20 cellular contexts compared by ENCODE assay signal in the genomic region with DNA sequence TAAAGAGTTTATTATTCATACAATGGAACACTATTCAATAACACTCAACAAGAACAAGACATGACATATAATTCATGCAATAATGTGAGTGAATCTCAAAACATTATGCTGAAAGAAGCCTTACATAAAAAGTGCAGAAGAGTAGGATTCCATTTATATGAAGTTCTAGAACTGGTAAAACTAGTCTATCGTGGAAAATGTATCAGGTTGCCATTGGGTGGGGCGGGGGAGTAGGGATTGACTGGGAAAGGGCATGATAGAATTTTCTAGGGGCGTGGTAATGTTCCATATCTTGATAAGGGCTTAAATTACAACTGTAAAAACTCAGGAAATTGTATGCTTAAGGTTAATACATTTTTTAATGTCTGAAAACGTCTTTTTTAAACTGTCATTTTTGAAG.
DNase-seq lines count a peak whose midpoint lies in the region; ATAC-seq and TF ChIP-seq lines count a peak whose summit lies in the region.
"Had no signal": no experiment of that assay in that cellular context is flagged by ENCODE, and none has a peak within 500 bp of the region (broad histone marks: within the 10 kb centered on the region; RNA-seq: fewer than 3 reads in every experiment).

No MANE protein-coding gene starts in this region.

- peak; percentile 12 for DNase-seq in NCI-H748 (lab: John Stamatoyannopoulos, UW; ENCODE audit: unreplicated experiment)
- no peak for DNase-seq in NCI-H748 treated with DMSO at 0.1 percent for 48 hours (lab: John Stamatoyannopoulos, UW)
- no peak for DNase-seq in OCI-LY7 (ENCODE audit: low spot score)
- DNase-seq in RWPE2 (ENCODE audit: low spot score) = no peak
- no peak for DNase-seq in natural killer cell
- DNase-seq in AG08396 (ENCODE audit: low spot score) = no peak
- DNase-seq: AML-193; BE2C; CD4-positive, alpha-beta T cell; CD8-positive, alpha-beta memory T cell; DMS53; DMS79 treated with DMSO at 0.1 percent for 48 hours; GF-D8; GOT3; HFFc6 had no signal

- H3K4me1 ChIP-seq in OCI-LY7 (ENCODE audit: insufficient read depth, low read length, poor library complexity, severe bottlenecking) (no peaks in the 10 kb centered on the region), RWPE2 (ENCODE audit: insufficient read depth, poor library complexity, severe bottlenecking) (peaks cover 6% of the 10 kb centered on the region)
- H3K4me1 ChIP-seq: BE2C; BLaER1 treated with 17β-estradiol and CSF1 and Interleukin-3, amounts not matched to agents 10 nM and 100 nM; HAP-1 had no signal

- ATAC-seq in RWPE2 (ENCODE audit: low read depth) = peak; percentile 29; the same call in 1 of the 3 replicates
- no peak for ATAC-seq in natural killer cell
- ATAC-seq in HG03571 (IDR thresholded peaks at IDR 0.05; ENCODE audit: unreplicated experiment) = no peak

- H3K27me3 Mint-ChIP-seq in natural killer cell (ENCODE audit: low read depth in 2 of 2) = peaks cover 0 to 2% of the 10 kb centered on the region in 2 donors

- peak overlapping the region; percentile 27; the same call in 1 of the 2 replicates for H2AFZ ChIP-seq in OCI-LY7 (ENCODE audit: low read length)

- H3K79me2 ChIP-seq in OCI-LY7 (ENCODE audit: insufficient read depth, low read depth, low read length) = no peaks in the 10 kb centered on the region

- H3K4me3 ChIP-seq in OCI-LY7 (ENCODE audit: low read depth, low read length, poor library complexity, severe bottlenecking) (no peak overlapping the region), RWPE2 (ENCODE audit: severe bottlenecking) (no peak overlapping the region)
- H3K4me3 ChIP-seq: BLaER1 treated with 17β-estradiol and CSF1 and Interleukin-3, amounts not matched to agents 10 nM and 100 nM; HAP-1 had no signal

- no peaks in the 10 kb centered on the region for H3K27me3 ChIP-seq in RWPE2 (ENCODE audit: insufficient read depth, poor library complexity, severe bottlenecking)
- H3K27me3 ChIP-seq: BE2C; BLaER1 treated with 17β-estradiol and CSF1 and Interleukin-3, amounts not matched to agents 10 nM and 100 nM had no signal

- CTCF ChIA-PET in OCI-LY7 (lab: Charles Lee; ENCODE audit: unreplicated experiment) = no interaction called here

- no peaks in the 10 kb centered on the region for H3K36me3 Mint-ChIP-seq in natural killer cell
- H3K36me3 Mint-ChIP-seq: CD14-positive monocyte had no signal

- no peak overlapping the region for H3K4me3 Mint-ChIP-seq in natural killer cell
- H3K4me3 Mint-ChIP-seq: CD14-positive monocyte; CD4-positive, alpha-beta T cell; CD8-positive, alpha-beta memory T cell; HFFc6 had no signal

- no peaks in the 10 kb centered on the region for H3K9me2 ChIP-seq in OCI-LY7 (ENCODE audit: insufficient read depth, low read length)

- H4K20me1 ChIP-seq in OCI-LY7 (ENCODE audit: insufficient read depth, low read length) = no peaks in the 10 kb centered on the region
- H4K20me1 ChIP-seq: BLaER1 treated with 17β-estradiol and CSF1 and Interleukin-3, amounts not matched to agents 10 nM and 100 nM had no signal

- H3K4me1 Mint-ChIP-seq in natural killer cell = no peaks in the 10 kb centered on the region
- H3K4me1 Mint-ChIP-seq: CD14-positive monocyte; CD8-positive, alpha-beta memory T cell had no signal

- H3K27ac Mint-ChIP-seq in natural killer cell = no peak overlapping the region
- H3K27ac Mint-ChIP-seq: CD14-positive monocyte; CD4-positive, alpha-beta T cell; CD8-positive, alpha-beta memory T cell; HFFc6 had no signal

- H3K9me3 Mint-ChIP-seq in natural killer cell = no peaks in the 10 kb centered on the region
- H3K9me3 Mint-ChIP-seq: CD4-positive, alpha-beta T cell; CD8-positive, alpha-beta memory T cell; HFFc6 had no signal

- POLR2A ChIA-PET in OCI-LY7 (lab: Charles Lee) = interaction anchor here (0.7 kb wide), 1 partner anchor 163 kb away, joined by 3 read pairs; no protein-coding TSS in a partner anchor

- intact Hi-C loops in OCI-LY7 (cut with micrococcal nuclease; ENCODE audit: unreplicated experiment) (loop anchor here (10.0 kb wide), 1 partner anchor 208 kb away; no protein-coding TSS in a partner anchor), natural killer cell (cut with micrococcal nuclease) (no loop called here)

- TF ChIP-seq CTCF in OCI-LY7 (conservative IDR thresholded peaks at IDR 0.05; ENCODE audit: low read length) (no peak), RWPE2 (IDR thresholded peaks at IDR 0.05; ENCODE audit: poor library complexity, severe bottlenecking) (no peak), natural killer cell (IDR thresholded peaks at IDR 0.05) (no peak)

- no peak overlapping the region for H3K4me2 ChIP-seq in OCI-LY7 (ENCODE audit: low read length)
- H3K4me2 ChIP-seq: BLaER1 treated with 17β-estradiol and CSF1 and Interleukin-3, amounts not matched to agents 10 nM and 100 nM had no signal

- H3K9me3 ChIP-seq in OCI-LY7 (ENCODE audit: low read length) (peaks cover 11% of the 10 kb centered on the region; the same call in 1 of the 2 replicates), RWPE2 (ENCODE audit: severe bottlenecking) (no peaks in the 10 kb centered on the region)
- H3K9me3 ChIP-seq: BE2C, HAP-1 had no signal

- no peak overlapping the region for H3K27ac ChIP-seq in OCI-LY7 (ENCODE audit: low read depth, low read length, poor library complexity, severe bottlenecking)
- H3K27ac ChIP-seq in RWPE2 (ENCODE audit: poor library complexity, severe bottlenecking) = no peak overlapping the region
- H3K27ac ChIP-seq: 22Rv1; BLaER1 treated with 17β-estradiol and CSF1 and Interleukin-3, amounts not matched to agents 10 nM and 100 nM had no signal

- BruUV-seq in OCI-LY7 (replicated peaks; lab: Mats Ljungman, UMichigan) = no TSS peak

- H3K36me3 ChIP-seq in OCI-LY7 (ENCODE audit: insufficient read depth, low read length) (no peaks in the 10 kb centered on the region; the same call in 1 of the 2 replicates), RWPE2 (ENCODE audit: low read depth) (no peaks in the 10 kb centered on the region)
- H3K36me3 ChIP-seq: BE2C, HAP-1 had no signal
